Comparison of ENCODE assay signal across 26 cellular contexts in genomic region chr15:99998661-99999101, GRCh38.
DNase-seq lines count a peak whose midpoint lies in the region; ATAC-seq, FAIRE-seq and TF ChIP-seq lines count a peak whose summit lies in the region.
"Had no signal": no experiment of that assay in that cellular context is flagged by ENCODE, and none has a peak within 500 bp of the region (broad histone marks: within the 10 kb centered on the region; RNA-seq: fewer than 3 reads in every experiment).

No MANE protein-coding gene starts in this region.

- H3K4me3 ChIP-seq in bronchial epithelial cell (ENCODE audit: low read depth, low read length): no peak overlapping the region
- H3K4me3 ChIP-seq: body of pancreas, colonic mucosa had no signal

- H3K27ac Mint-ChIP-seq in activated naive CD8-positive, alpha-beta T cell treated with anti-CD3 and anti-CD28 coated beads, Interleukin-2, amount 10 ng/mL, durations not matched to agents 7 days and 5 days: no peak overlapping the region
- H3K27ac Mint-ChIP-seq in activated naive CD8-positive, alpha-beta T cell treated with anti-CD3 and anti-CD28 coated beads for 36 hours: no peak overlapping the region
- H3K27ac Mint-ChIP-seq: activated naive CD8-positive, alpha-beta T cell; activated T-helper 1 cell treated with anti-CD3 and anti-CD28 coated beads, Interleukin-12 subunit alpha, Interleukin-12 subunit beta, Interleukin-2, Interleukin-4 antibody, amounts not matched to agents 30 ng/mL and 10 ng/mL and 1 ng/mL, durations not matched to agents 14 hours and 24 hours and 36 hours; CD8-positive, alpha-beta memory T cell; nephron; type B pancreatic cell had no signal

- no peaks in the 10 kb centered on the region for H3K4me1 Mint-ChIP-seq in activated naive CD8-positive, alpha-beta T cell treated with anti-CD3 and anti-CD28 coated beads, Interleukin-2, amount 10 ng/mL, durations not matched to agents 7 days and 5 days
- no peaks in the 10 kb centered on the region for H3K4me1 Mint-ChIP-seq in activated naive CD8-positive, alpha-beta T cell treated with anti-CD3 and anti-CD28 coated beads for 36 hours
- H3K4me1 Mint-ChIP-seq: CD8-positive, alpha-beta memory T cell; stimulated activated naive CD8-positive, alpha-beta T cell treated with anti-CD3 and anti-CD28 coated beads, Interleukin-15, amount 100 ng/mL, for 72 hours had no signal

- no peak overlapping the region for H3K4me3 Mint-ChIP-seq in activated naive CD8-positive, alpha-beta T cell treated with anti-CD3 and anti-CD28 coated beads, Interleukin-2, amount 10 ng/mL, durations not matched to agents 7 days and 5 days
- H3K4me3 Mint-ChIP-seq in activated naive CD8-positive, alpha-beta T cell treated with anti-CD3 and anti-CD28 coated beads for 36 hours: no peak overlapping the region
- H3K4me3 Mint-ChIP-seq: activated naive CD8-positive, alpha-beta T cell; activated T-helper 1 cell treated with anti-CD3 and anti-CD28 coated beads, Interleukin-12 subunit alpha, Interleukin-12 subunit beta, Interleukin-2, Interleukin-4 antibody, amounts not matched to agents 30 ng/mL and 10 ng/mL and 1 ng/mL, durations not matched to agents 14 hours and 24 hours and 36 hours; CD8-positive, alpha-beta memory T cell; nephron; stimulated activated naive CD8-positive, alpha-beta T cell treated with anti-CD3 and anti-CD28 coated beads, Interleukin-15, amount 100 ng/mL, for 72 hours; type B pancreatic cell had no signal

- no peaks in the 10 kb centered on the region for H3K9me3 Mint-ChIP-seq in activated naive CD8-positive, alpha-beta T cell treated with anti-CD3 and anti-CD28 coated beads, Interleukin-2, amount 10 ng/mL, durations not matched to agents 7 days and 5 days
- no peaks in the 10 kb centered on the region for H3K9me3 Mint-ChIP-seq in activated naive CD8-positive, alpha-beta T cell treated with anti-CD3 and anti-CD28 coated beads for 36 hours
- H3K9me3 Mint-ChIP-seq: activated T-helper 1 cell treated with anti-CD3 and anti-CD28 coated beads, Interleukin-12 subunit alpha, Interleukin-12 subunit beta, Interleukin-2, Interleukin-4 antibody, amounts not matched to agents 30 ng/mL and 10 ng/mL and 1 ng/mL, durations not matched to agents 14 hours and 24 hours and 36 hours; CD8-positive, alpha-beta memory T cell; nephron; stimulated activated naive CD8-positive, alpha-beta T cell treated with anti-CD3 and anti-CD28 coated beads, Interleukin-15, amount 100 ng/mL, for 72 hours; type B pancreatic cell had no signal

- H3K27me3 Mint-ChIP-seq in activated naive CD8-positive, alpha-beta T cell treated with anti-CD3 and anti-CD28 coated beads, Interleukin-2, amount 10 ng/mL, durations not matched to agents 7 days and 5 days: peaks cover 1% of the 10 kb centered on the region
- H3K27me3 Mint-ChIP-seq in activated naive CD8-positive, alpha-beta T cell treated with anti-CD3 and anti-CD28 coated beads for 36 hours: no peaks in the 10 kb centered on the region
- H3K27me3 Mint-ChIP-seq: activated naive CD8-positive, alpha-beta T cell; CD8-positive, alpha-beta memory T cell; stimulated activated naive CD8-positive, alpha-beta T cell treated with anti-CD3 and anti-CD28 coated beads, Interleukin-15, amount 100 ng/mL, for 72 hours had no signal

- ATAC-seq in activated naive CD8-positive, alpha-beta T cell treated with anti-CD3 and anti-CD28 coated beads, Interleukin-2, amount 10 ng/mL, durations not matched to agents 7 days and 5 days (ENCODE audit: low read depth): no peak
- no peak for ATAC-seq in GM18907 (IDR thresholded peaks at IDR 0.05; ENCODE audit: unreplicated experiment)
- ATAC-seq: body of pancreas; Right ventricle myocardium inferior; stimulated activated naive CD8-positive, alpha-beta T cell treated with anti-CD3 and anti-CD28 coated beads, Interleukin-15, amount 100 ng/mL, for 72 hours had no signal

- DNase-seq in activated naive CD8-positive, alpha-beta T cell treated with anti-CD3 and anti-CD28 coated beads, Interleukin-2, amount 10 ng/mL, durations not matched to agents 7 days and 5 days: peak; percentile 19
- DNase-seq in activated naive CD8-positive, alpha-beta T cell treated with anti-CD3 and anti-CD28 coated beads for 36 hours: no peak
- DNase-seq in bronchial epithelial cell (ENCODE audit: low read depth) (peak; percentile 94), left kidney (ENCODE audit: low read depth, low spot score) (peak; percentile 78), pons (ENCODE audit: low spot score) (no peak), NCI-H345 treated with DMSO at 0.1 percent for 48 hours (lab: John Stamatoyannopoulos, UW; ENCODE audit: unreplicated experiment) (no peak), anterior cingulate cortex (lab: John Stamatoyannopoulos, UW) (no peak)
- DNase-seq: 8988T; activated CD4-positive, alpha-beta T cell treated with anti-CD3 and anti-CD28 coated beads for 4 hours; AML-193; body of pancreas; CD8-positive, alpha-beta memory T cell; colonic mucosa; DMS79; H7; NCI-H2107; NCI-H524 treated with DMSO at 0.1 percent for 48 hours; stimulated activated CD4-positive, alpha-beta T cell treated with anti-CD3 and anti-CD28 coated beads, Interleukin-4, amount 100 ng/mL, for 24 hours; stimulated activated naive CD8-positive, alpha-beta T cell treated with anti-CD3 and anti-CD28 coated beads, Interleukin-15, amount 100 ng/mL, for 72 hours had no signal

- no peaks in the 10 kb centered on the region for H3K36me3 ChIP-seq in bronchial epithelial cell (ENCODE audit: control insufficient read depth, insufficient read depth, low read length)
- H3K36me3 ChIP-seq: colonic mucosa had no signal

- FAIRE-seq in bronchial epithelial cell (lab: Jason Lieb, UNC): peak; percentile 95
- FAIRE-seq: TTC549 had no signal

- no peaks in the 10 kb centered on the region for H3K27me3 ChIP-seq in bronchial epithelial cell (ENCODE audit: control insufficient read depth, insufficient read depth, low read length)
- H3K27me3 ChIP-seq: body of pancreas, colonic mucosa had no signal

- TF ChIP-seq CTCF in bronchial epithelial cell (IDR thresholded peaks at IDR 0.05; ENCODE audit: insufficient read depth, low read length, severe bottlenecking): no peak

- POLR2A ChIA-PET in activated naive CD8-positive, alpha-beta T cell treated with anti-CD3 and anti-CD28 coated beads, Interleukin-2, amount 10 ng/mL, durations not matched to agents 7 days and 5 days (lab: Charles Lee): no interaction called here

- H3K36me3 Mint-ChIP-seq in activated naive CD8-positive, alpha-beta T cell treated with anti-CD3 and anti-CD28 coated beads, Interleukin-2, amount 10 ng/mL, durations not matched to agents 7 days and 5 days: no peaks in the 10 kb centered on the region
- H3K36me3 Mint-ChIP-seq in activated naive CD8-positive, alpha-beta T cell treated with anti-CD3 and anti-CD28 coated beads for 36 hours: no peaks in the 10 kb centered on the region

Comparison
In these comparisons a context has a peak if more than half of its experiments do, and no peak if none do; other contexts are left out.
1. DNase-seq: peak in activated naive CD8-positive, alpha-beta T cell treated with anti-CD3 and anti-CD28 coated beads, Interleukin-2, amount 10 ng/mL, durations not matched to agents 7 days and 5 days (single experiment), bronchial epithelial cell (single experiment) and left kidney (single experiment); none in activated naive CD8-positive, alpha-beta T cell treated with anti-CD3 and anti-CD28 coated beads for 36 hours (single experiment), pons (single experiment), NCI-H345 treated with DMSO at 0.1 percent for 48 hours (single experiment) and anterior cingulate cortex (0 of 58).